Comparison of ENCODE assay signal across 9 cellular contexts in genomic region chr16:2669587-2669986, GRCh38. TPM values are rescaled to one million over a fixed set of nuclear protein-coding genes. Genes with fewer than 3 reads are reported as not detected.
DNase-seq lines count a peak whose midpoint lies in the region; ATAC-seq, FAIRE-seq and TF ChIP-seq lines count a peak whose summit lies in the region.
"Not testable (repeated sequence)": the region's sequence is repeated elsewhere in the genome, so short reads cannot be mapped to it uniquely, and the experiment has no call there.
"Had no signal": no experiment of that assay in that cellular context is flagged by ENCODE, and none has a peak within 500 bp of the region (broad histone marks: within the 10 kb centered on the region; RNA-seq: fewer than 3 reads in every experiment).

No MANE protein-coding gene starts in this region.

- not testable (repeated sequence) for H3K27me3 Mint-ChIP-seq in T-helper 2 cell treated with Interferon-gamma antibody and Interleukin-4, amounts not matched to agents 5 μg/mL and 100 μg/mL, for 36 hours (ENCODE audit: low read depth); activated T-cell treated with anti-CD3 and anti-CD28 coated beads, Interleukin-2, amount 50 U/mL, for 72 hours (ENCODE audit: low read depth); astrocyte (ENCODE audit: low read depth, unreplicated experiment); naive B cell; type B pancreatic cell

- H3F3A ChIP-seq in Loucy (ENCODE audit: low read depth): not testable (repeated sequence)

- TF ChIP-seq CTCF in Loucy (conservative IDR thresholded peaks at IDR 0.05; ENCODE audit: low read length); astrocyte (IDR thresholded peaks at IDR 0.05; ENCODE audit: insufficient read depth, low read depth, low read length); esophagus muscularis mucosa (IDR thresholded peaks at IDR 0.05); type B pancreatic cell (conservative IDR thresholded peaks at IDR 0.05): not testable (repeated sequence)

- H3K9me2 ChIP-seq in Loucy (replicated peaks; ENCODE audit: low read depth, low read length): not testable (repeated sequence)

- ATAC-seq in activated T-cell treated with anti-CD3 and anti-CD28 coated beads, Interleukin-2, amount 50 U/mL, for 72 hours (replicated peaks in 1 of 2); naive B cell (ENCODE audit: low read depth in 2 of 2): not testable (repeated sequence)

- H3K27ac Mint-ChIP-seq in T-helper 2 cell treated with Interferon-gamma antibody and Interleukin-4, amounts not matched to agents 5 μg/mL and 100 μg/mL, for 36 hours: peak overlapping the region; percentile 52
- peak overlapping the region; percentile 70 for H3K27ac Mint-ChIP-seq in activated T-cell treated with anti-CD3 and anti-CD28 coated beads, Interleukin-2, amount 50 U/mL, for 72 hours
- not testable (repeated sequence) for H3K27ac Mint-ChIP-seq in astrocyte (ENCODE audit: unreplicated experiment)
- H3K27ac Mint-ChIP-seq in naive B cell (peak overlapping the region in 4 of 6 donors; percentile 29 to 94 (median 59)), type B pancreatic cell (peak overlapping the region; percentile 21)

- H3K27me3 ChIP-seq in Loucy (ENCODE audit: insufficient read depth, low read length, poor library complexity, severe bottlenecking); astrocyte (ENCODE audit: insufficient read depth, low read length); esophagus muscularis mucosa; skeletal muscle satellite cell (ENCODE audit: control insufficient read depth, insufficient read depth, low read length): not testable (repeated sequence)

- not testable (repeated sequence) for H3K9me3 Mint-ChIP-seq in T-helper 2 cell treated with Interferon-gamma antibody and Interleukin-4, amounts not matched to agents 5 μg/mL and 100 μg/mL, for 36 hours; activated T-cell treated with anti-CD3 and anti-CD28 coated beads, Interleukin-2, amount 50 U/mL, for 72 hours; astrocyte (ENCODE audit: unreplicated experiment); naive B cell; type B pancreatic cell

- TF ChIP-seq POLR2A in esophagus muscularis mucosa (IDR thresholded peaks at IDR 0.05; ENCODE audit: low read depth): not testable (repeated sequence)

- not testable (repeated sequence) for H3K4me1 ChIP-seq in Loucy (ENCODE audit: insufficient read depth, low read length, poor library complexity, severe bottlenecking); astrocyte (ENCODE audit: insufficient read depth, low read length)
- H3K4me1 ChIP-seq in esophagus muscularis mucosa (peaks cover 19 to 40% (median 37%) of the 10 kb centered on the region in 4 donors), skeletal muscle satellite cell (ENCODE audit: control insufficient read depth, insufficient read depth, low read length) (peaks cover 14% of the 10 kb centered on the region)

- WGBS in esophagus muscularis mucosa: 82% methylated on average over 10 of the region's 10 CpGs

- intact Hi-C loops in esophagus muscularis mucosa (cut with DNase I): not testable (repeated sequence)

- H3K36me3 ChIP-seq in Loucy (ENCODE audit: insufficient read depth, low read length); astrocyte (ENCODE audit: insufficient read depth, low read length); skeletal muscle satellite cell (ENCODE audit: insufficient read depth, low read length): not testable (repeated sequence)
- peaks cover 0 to 42% (median 24%) of the 10 kb centered on the region in 4 donors for H3K36me3 ChIP-seq in esophagus muscularis mucosa

- peaks cover 24% of the 10 kb centered on the region for H3K4me1 Mint-ChIP-seq in T-helper 2 cell treated with Interferon-gamma antibody and Interleukin-4, amounts not matched to agents 5 μg/mL and 100 μg/mL, for 36 hours (ENCODE audit: low read depth)
- peaks cover 73% of the 10 kb centered on the region for H3K4me1 Mint-ChIP-seq in activated T-cell treated with anti-CD3 and anti-CD28 coated beads, Interleukin-2, amount 50 U/mL, for 72 hours (ENCODE audit: low read depth)
- not testable (repeated sequence) for H3K4me1 Mint-ChIP-seq in astrocyte (ENCODE audit: low read depth, unreplicated experiment)
- peaks cover 13 to 33% (median 25%) of the 10 kb centered on the region in 3 donors for H3K4me1 Mint-ChIP-seq in naive B cell
- peaks cover 26% of the 10 kb centered on the region for H3K4me1 Mint-ChIP-seq in type B pancreatic cell (ENCODE audit: unreplicated experiment)

- H3K9me3 ChIP-seq in Loucy (ENCODE audit: insufficient read depth, low read depth, low read length); astrocyte (ENCODE audit: insufficient read depth, low read depth, low read length); esophagus muscularis mucosa; skeletal muscle satellite cell (replicated peaks; ENCODE audit: low read length): not testable (repeated sequence)

- H3K4me2 ChIP-seq in Loucy (ENCODE audit: low read depth, low read length, poor library complexity, severe bottlenecking) (peak overlapping the region; percentile 37), skeletal muscle satellite cell (ENCODE audit: low read length) (peak overlapping the region; percentile 37)
- H3K4me2 ChIP-seq in astrocyte (ENCODE audit: low read length): not testable (repeated sequence)

- H3K9ac ChIP-seq in Loucy (ENCODE audit: low read depth, low read length, poor library complexity, severe bottlenecking); astrocyte (ENCODE audit: low read length); skeletal muscle satellite cell (ENCODE audit: low read depth, low read length): not testable (repeated sequence)

- H3K79me2 ChIP-seq in Loucy (ENCODE audit: insufficient read depth, low read length); astrocyte (ENCODE audit: insufficient read depth, low read length): not testable (repeated sequence)

- not testable (repeated sequence) for TF ChIP-seq EP300 in esophagus muscularis mucosa (IDR thresholded peaks at IDR 0.05)

- peak overlapping the region; percentile 40 for H3K4me3 ChIP-seq in Loucy (ENCODE audit: low read length, poor library complexity, severe bottlenecking)
- H3K4me3 ChIP-seq in astrocyte (ENCODE audit: insufficient read depth, low read depth, low read length); skeletal muscle satellite cell (ENCODE audit: low read length): not testable (repeated sequence)
- peak overlapping the region in 3 of 4 donors; percentile 24 to 35 (median 27) for H3K4me3 ChIP-seq in esophagus muscularis mucosa

- DNase-seq in T-helper 2 cell treated with Interferon-gamma antibody and Interleukin-4, amounts not matched to agents 5 μg/mL and 100 μg/mL, for 36 hours (ENCODE audit: low spot score); activated T-cell treated with anti-CD3 and anti-CD28 coated beads, Interleukin-2, amount 50 U/mL, for 72 hours; astrocyte (ENCODE audit: low read depth); esophagus muscularis mucosa (ENCODE audit: extremely low spot score); naive B cell; type B pancreatic cell (ENCODE audit: extremely low spot score, unreplicated experiment): not testable (repeated sequence)

- not testable (repeated sequence) for H3K27ac ChIP-seq in astrocyte (ENCODE audit: low read depth, low read length)
- peak overlapping the region; percentile 44 to 74 (median 60) for H3K27ac ChIP-seq in esophagus muscularis mucosa (replicated peaks in 1 of 4)

- H2AFZ ChIP-seq in Loucy (ENCODE audit: low read length); astrocyte (ENCODE audit: low read depth, low read length): not testable (repeated sequence)

- H3K4me3 Mint-ChIP-seq in T-helper 2 cell treated with Interferon-gamma antibody and Interleukin-4, amounts not matched to agents 5 μg/mL and 100 μg/mL, for 36 hours: peak overlapping the region; percentile 65
- H3K4me3 Mint-ChIP-seq in activated T-cell treated with anti-CD3 and anti-CD28 coated beads, Interleukin-2, amount 50 U/mL, for 72 hours: peak overlapping the region; percentile 81 to 95
- H3K4me3 Mint-ChIP-seq in astrocyte (ENCODE audit: unreplicated experiment): peak overlapping the region; percentile 62
- peak overlapping the region in 4 of 8 donors; percentile 15 to 65 (median 32) for H3K4me3 Mint-ChIP-seq in naive B cell
- not testable (repeated sequence) for H3K4me3 Mint-ChIP-seq in type B pancreatic cell

- H3K36me3 Mint-ChIP-seq in T-helper 2 cell treated with Interferon-gamma antibody and Interleukin-4, amounts not matched to agents 5 μg/mL and 100 μg/mL, for 36 hours (ENCODE audit: low read depth): peaks cover 14% of the 10 kb centered on the region
- H3K36me3 Mint-ChIP-seq in activated T-cell treated with anti-CD3 and anti-CD28 coated beads, Interleukin-2, amount 50 U/mL, for 72 hours (ENCODE audit: insufficient read depth in 2 of 2): peaks cover 26 to 36% of the 10 kb centered on the region in 2 donors
- H3K36me3 Mint-ChIP-seq in astrocyte (ENCODE audit: low read depth, unreplicated experiment) (peaks cover 10% of the 10 kb centered on the region), naive B cell (peaks cover 0 to 11% of the 10 kb centered on the region in 2 donors)
- not testable (repeated sequence) for H3K36me3 Mint-ChIP-seq in type B pancreatic cell

- H4K20me1 ChIP-seq in Loucy (ENCODE audit: insufficient read depth, low read length, poor library complexity, severe bottlenecking); astrocyte (ENCODE audit: insufficient read depth, low read length): not testable (repeated sequence)

- not testable (repeated sequence) for FAIRE-seq in astrocyte (lab: Jason Lieb, UNC)

RNA-seq across cellular contexts. Expression of gene KCTD5, which starts 12.7 kb away (rescaled TPM):
- 10 to 100 TPM; 44.8 to 50.2 TPM for total RNA-seq in activated T-cell treated with anti-CD3 and anti-CD28 coated beads, Interleukin-2, amount 50 U/mL, for 72 hours
- total RNA-seq in astrocyte (53.0 and 55.4 TPM in 2 replicates), esophagus muscularis mucosa (10 to 100 TPM in 3 of 4 donors, 1 to 10 TPM in 1; 9.1 to 22.1 (median 15.7) TPM), type B pancreatic cell (ENCODE audit: low replicate concordance) (25.1 and 30.5 TPM in 2 replicates)
- 10 to 100 TPM; 18.3 to 27.5 (median 22.3) TPM for polyA plus RNA-seq in naive B cell (ENCODE audit: low read depth in 6 of 6)
- total RNA-seq in skeletal muscle satellite cell (2012; rRNA removed): 21.8 and 23.6 TPM in 2 replicates

RNA-seq across cellular contexts. Expression of gene PRSS27, which starts 50.4 kb away (rescaled TPM):
- total RNA-seq in activated T-cell treated with anti-CD3 and anti-CD28 coated beads, Interleukin-2, amount 50 U/mL, for 72 hours: 1 to 10 TPM; 7.6 to 8.8 TPM
- total RNA-seq in astrocyte (2.3 and 3.0 TPM in 2 replicates), esophagus muscularis mucosa (1 to 10 TPM in 3 of 4 donors, under 1 TPM in 1; 0.75 to 4.2 (median 2.2) TPM), type B pancreatic cell (ENCODE audit: low replicate concordance) (19.0 and 24.6 TPM in 2 replicates)
- polyA plus RNA-seq in naive B cell (ENCODE audit: low read depth in 6 of 6): under 1 TPM in 1 of 6 donors, not detected in 5; 0.36 TPM
- total RNA-seq in skeletal muscle satellite cell (2012; rRNA removed): 0.44 and 0.51 TPM in 2 replicates
- polyA plus RNA-seq: CD8-positive, alpha-beta memory T cell had no signal
